In the genomic region with DNA sequence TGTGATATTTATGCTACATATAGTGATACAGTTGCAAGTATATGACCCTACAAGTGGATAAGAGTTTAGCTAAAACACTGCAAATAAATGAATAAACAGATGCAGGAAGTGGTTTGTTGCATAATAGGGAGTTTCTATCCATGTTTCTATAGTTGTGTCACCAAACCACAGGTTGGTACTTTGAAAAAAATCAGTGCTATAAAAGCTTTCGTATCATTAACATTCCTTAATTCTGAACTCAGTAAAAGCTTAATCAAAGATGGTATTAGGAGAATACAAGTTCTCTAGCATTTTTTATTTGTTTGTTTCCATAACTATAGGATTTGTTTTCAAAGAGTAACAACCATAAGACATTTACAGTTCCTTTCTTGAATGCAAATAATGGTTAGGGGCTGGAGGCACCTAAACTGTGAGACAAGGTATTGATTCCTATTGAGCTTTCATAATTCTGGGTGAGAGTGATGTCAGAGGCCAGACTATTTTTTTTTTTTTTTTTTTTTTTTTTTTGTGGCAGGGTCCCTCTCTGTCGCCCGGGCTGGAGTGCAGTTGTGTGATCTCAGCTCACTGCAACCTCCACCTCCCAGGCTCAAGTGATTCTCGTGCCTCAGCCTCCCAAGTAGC, we compare ENCODE assay signal across 8 cellular contexts. TPM values are rescaled to one million over a fixed set of nuclear protein-coding genes. Genes with fewer than 3 reads are reported as not detected.
DNase-seq lines count a peak whose midpoint lies in the region; ATAC-seq and TF ChIP-seq lines count a peak whose summit lies in the region.

No MANE protein-coding gene starts in this region.

- DNase-seq in CD14-positive monocyte (ENCODE audit: low spot score) (no peak), KG1 (lab: John Stamatoyannopoulos, UW) (no peak), NCI-H1417 treated with DMSO at 0.1 percent for 48 hours (lab: John Stamatoyannopoulos, UW) (no peak), NCI-H748 treated with DMSO at 0.1 percent for 48 hours (lab: John Stamatoyannopoulos, UW) (no peak)
- DNase-seq in activated CD8-positive, alpha-beta T cell treated with anti-CD3 and anti-CD28 coated beads, Interleukin-2, amount 10 ng/mL, durations not matched to agents 7 days and 5 days: no peak
- no peak for DNase-seq in stimulated activated naive CD8-positive, alpha-beta T cell treated with anti-CD3 and anti-CD28 coated beads, Interleukin-15, Interleukin-2, amounts not matched to agents 100 U/mL and 50 U/mL, for 24 hours

- POLR2A ChIA-PET in activated CD8-positive, alpha-beta T cell treated with anti-CD3 and anti-CD28 coated beads, Interleukin-2, amount 10 ng/mL, durations not matched to agents 7 days and 5 days (lab: Charles Lee): interaction anchor here (0.7 to 7.1 kb wide), 13 partner anchors 10 to 49 kb away, joined by 3 to 114 read pairs (median 4); a partner anchor contains a TSS

- H3K4me1 Mint-ChIP-seq in CD14-positive monocyte: peaks cover 53% of the 10 kb centered on the region
- H3K4me1 Mint-ChIP-seq in activated CD8-positive, alpha-beta T cell treated with anti-CD3 and anti-CD28 coated beads, Interleukin-2, amount 10 ng/mL, durations not matched to agents 7 days and 5 days (ENCODE audit: low read depth): peaks cover 90% of the 10 kb centered on the region

- TF ChIP-seq CTCF in CD14-positive monocyte (IDR thresholded peaks at IDR 0.05): no peak

- peak; percentile 49 for ATAC-seq in GM19438 (IDR thresholded peaks at IDR 0.05; ENCODE audit: low read depth, unreplicated experiment)
- ATAC-seq in HG03378 (IDR thresholded peaks at IDR 0.05; ENCODE audit: unreplicated experiment): peak; percentile 61
- peak; percentile 15 for ATAC-seq in activated CD8-positive, alpha-beta T cell treated with anti-CD3 and anti-CD28 coated beads, Interleukin-2, amount 10 ng/mL, durations not matched to agents 7 days and 5 days
- peak; percentile 15 for ATAC-seq in stimulated activated naive CD8-positive, alpha-beta T cell treated with anti-CD3 and anti-CD28 coated beads, Interleukin-15, Interleukin-2, amounts not matched to agents 100 U/mL and 50 U/mL, for 24 hours

- no peak overlapping the region for H3K4me3 Mint-ChIP-seq in CD14-positive monocyte
- peak overlapping the region; percentile 58 for H3K4me3 Mint-ChIP-seq in activated CD8-positive, alpha-beta T cell treated with anti-CD3 and anti-CD28 coated beads, Interleukin-2, amount 10 ng/mL, durations not matched to agents 7 days and 5 days

- H3K27ac Mint-ChIP-seq in CD14-positive monocyte: peak overlapping the region; percentile 40 to 94 (median 85)
- peak overlapping the region; percentile 96 for H3K27ac Mint-ChIP-seq in activated CD8-positive, alpha-beta T cell treated with anti-CD3 and anti-CD28 coated beads, Interleukin-2, amount 10 ng/mL, durations not matched to agents 7 days and 5 days

- intact Hi-C loops in CD14-positive monocyte (cut with micrococcal nuclease): no loop called here

- CTCF ChIA-PET in activated CD8-positive, alpha-beta T cell treated with anti-CD3 and anti-CD28 coated beads, Interleukin-2, amount 10 ng/mL, durations not matched to agents 7 days and 5 days (lab: Charles Lee): interaction anchor here (0.8 to 3.0 kb wide), 10 partner anchors 9 to 42 kb away, joined by 3 to 15 read pairs (median 6); a partner anchor contains a TSS

- H3K9me3 Mint-ChIP-seq in CD14-positive monocyte: peaks cover 0 to 5% (median 0%) of the 10 kb centered on the region in 7 donors
- peaks cover 16% of the 10 kb centered on the region for H3K9me3 Mint-ChIP-seq in activated CD8-positive, alpha-beta T cell treated with anti-CD3 and anti-CD28 coated beads, Interleukin-2, amount 10 ng/mL, durations not matched to agents 7 days and 5 days (ENCODE audit: insufficient read depth)

- H3K36me3 Mint-ChIP-seq in CD14-positive monocyte: no peaks in the 10 kb centered on the region
- H3K36me3 Mint-ChIP-seq in activated CD8-positive, alpha-beta T cell treated with anti-CD3 and anti-CD28 coated beads, Interleukin-2, amount 10 ng/mL, durations not matched to agents 7 days and 5 days (ENCODE audit: low read depth): peaks cover 33% of the 10 kb centered on the region

- peaks cover 0 to 3% (median 0%) of the 10 kb centered on the region in 3 donors for H3K27me3 Mint-ChIP-seq in CD14-positive monocyte (ENCODE audit: low read depth in 3 of 3)
- H3K27me3 Mint-ChIP-seq in activated CD8-positive, alpha-beta T cell treated with anti-CD3 and anti-CD28 coated beads, Interleukin-2, amount 10 ng/mL, durations not matched to agents 7 days and 5 days (ENCODE audit: low read depth): no peaks in the 10 kb centered on the region

RNA-seq across cellular contexts. Expression of a gene that starts 29.6 kb away (rescaled TPM):
- 1 to 10 TPM; 4.2 to 5.2 TPM for polyA plus RNA-seq in CD14-positive monocyte
- 10 to 100 TPM; 63.8 to 65.3 TPM for total RNA-seq in activated CD8-positive, alpha-beta T cell treated with anti-CD3 and anti-CD28 coated beads, Interleukin-2, amount 10 ng/mL, durations not matched to agents 7 days and 5 days

RNA-seq across cellular contexts. Expression of a gene that starts 32.0 kb away (rescaled TPM):
- polyA plus RNA-seq in CD14-positive monocyte: not detected
- total RNA-seq in activated CD8-positive, alpha-beta T cell treated with anti-CD3 and anti-CD28 coated beads, Interleukin-2, amount 10 ng/mL, durations not matched to agents 7 days and 5 days: 10 to 100 TPM; 18.9 to 19.7 TPM

RNA-seq across cellular contexts. Expression of a gene that starts 41.1 kb away (rescaled TPM):
- polyA plus RNA-seq in CD14-positive monocyte: 10 to 100 TPM; 65.3 to 76.0 TPM
- 100 to 1,000 TPM; 410 to 414 TPM for total RNA-seq in activated CD8-positive, alpha-beta T cell treated with anti-CD3 and anti-CD28 coated beads, Interleukin-2, amount 10 ng/mL, durations not matched to agents 7 days and 5 days
